In the genomic region with DNA sequence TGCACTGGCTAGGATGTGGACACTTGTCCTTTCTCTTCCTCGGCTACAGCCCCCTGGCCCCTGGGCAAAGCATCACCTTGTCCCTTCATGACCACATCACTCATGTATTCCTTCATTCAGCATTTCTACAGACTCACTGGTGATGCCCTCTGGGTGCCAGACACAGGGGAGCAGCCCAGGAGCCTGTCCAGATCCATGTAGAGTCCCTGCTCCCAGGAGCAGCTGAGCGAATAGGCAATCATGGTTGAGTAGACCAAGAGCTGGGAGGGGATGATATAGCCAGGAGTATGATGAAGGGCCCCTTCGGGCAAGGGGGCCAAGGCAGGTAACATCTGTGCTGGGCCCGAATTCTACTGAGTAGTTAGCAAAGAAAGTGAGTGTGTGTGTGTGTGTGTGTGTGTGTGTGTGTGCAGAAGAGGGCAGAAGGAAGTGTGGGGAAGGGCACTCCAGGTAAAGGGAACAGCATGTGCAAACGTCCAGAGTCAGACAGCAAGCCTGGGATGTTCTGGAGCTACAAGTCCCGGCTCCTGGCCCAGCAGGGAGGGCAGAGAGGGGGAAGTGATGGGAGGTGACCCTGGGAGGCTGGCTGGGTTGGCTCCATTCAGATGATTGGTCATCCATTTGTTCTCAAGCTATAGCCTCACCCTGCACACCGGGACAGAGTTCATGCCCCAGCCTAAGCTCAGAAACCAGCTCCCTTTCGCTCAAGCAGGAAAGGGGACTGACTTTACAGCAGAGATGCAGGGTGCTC, we compare ENCODE assay signal across 11 cellular contexts. TPM values are rescaled to one million over a fixed set of nuclear protein-coding genes. Genes with fewer than 3 reads are reported as not detected.
DNase-seq lines count a peak whose midpoint lies in the region; ATAC-seq, FAIRE-seq and TF ChIP-seq lines count a peak whose summit lies in the region.
"Had no signal": no experiment of that assay in that cellular context is flagged by ENCODE, and none has a peak within 500 bp of the region (broad histone marks: within the 10 kb centered on the region; RNA-seq: fewer than 3 reads in every experiment).

No MANE protein-coding gene starts in this region.

- H3K79me2 ChIP-seq in SU-DHL-6 (ENCODE audit: insufficient read depth, low read length) (no peaks in the 10 kb centered on the region), K562 (ENCODE audit: control insufficient read depth, insufficient read depth, low read length) (no peaks in the 10 kb centered on the region)

- in situ Hi-C loops in K562 (cut with MboI) = no loop called here

- H3K9me3 ChIP-seq in SU-DHL-6 (ENCODE audit: insufficient read depth, low read length) = no peaks in the 10 kb centered on the region
- H3K9me3 ChIP-seq in K562 (replicated peaks; ENCODE audit: control insufficient read depth, insufficient read depth, low read depth, low read length) = no peaks in the 10 kb centered on the region
- no peaks in the 10 kb centered on the region for H3K9me3 ChIP-seq in right atrium auricular region
- H3K9me3 ChIP-seq: thyroid gland had no signal

- H2AFZ ChIP-seq in SU-DHL-6 (ENCODE audit: low read depth, low read length, severe bottlenecking) (peak overlapping the region; percentile 93), K562 (ENCODE audit: low read depth, low read length) (peak overlapping the region; percentile 73; the same call in 1 of the 2 replicates)

- no peaks in the 10 kb centered on the region for H3K9me3 Mint-ChIP-seq in activated CD4-positive, alpha-beta T cell treated with anti-CD3 and anti-CD28 coated beads, Interleukin-2, amount 10 ng/mL, durations not matched to agents 24 days and 14 days

- H3K27me3 ChIP-seq in SU-DHL-6 (ENCODE audit: low read length) = no peaks in the 10 kb centered on the region
- H3K27me3 ChIP-seq in K562 (ENCODE audit: control insufficient read depth in 2 of 2, insufficient read depth in 2 of 2, low read length in 2 of 2) = no peaks in the 10 kb centered on the region; a peak in 3 of 5 replicates
- no peaks in the 10 kb centered on the region for H3K27me3 ChIP-seq in right atrium auricular region
- H3K27me3 ChIP-seq: thyroid gland had no signal

- no peaks in the 10 kb centered on the region for H3K27me3 Mint-ChIP-seq in activated CD4-positive, alpha-beta T cell treated with anti-CD3 and anti-CD28 coated beads, Interleukin-2, amount 10 ng/mL, durations not matched to agents 24 days and 14 days

- no peak for TF ChIP-seq CTCF in SU-DHL-6 (IDR thresholded peaks at IDR 0.05; ENCODE audit: insufficient read depth, low read length, poor library complexity, severe bottlenecking)
- no peak for TF ChIP-seq CTCF in K562 (IDR thresholded peaks at IDR 0.05 in 2 of 3, conservative IDR thresholded peaks at IDR 0.05 in 1 of 3; ENCODE audit: insufficient read depth in 2 of 3, low read depth in 1 of 3, low read length in 3 of 3)
- no peak for TF ChIP-seq CTCF in right atrium auricular region (IDR thresholded peaks at IDR 0.05)

- peaks cover 60% of the 10 kb centered on the region for H3K4me1 Mint-ChIP-seq in activated CD4-positive, alpha-beta T cell treated with anti-CD3 and anti-CD28 coated beads, Interleukin-2, amount 10 ng/mL, durations not matched to agents 24 days and 14 days

- ATAC-seq in K562 (no peak), left lobe of liver (no peak), GM19324 (IDR thresholded peaks at IDR 0.05; ENCODE audit: low FRiP score, unreplicated experiment) (no peak)

- H3K4me3 ChIP-seq in SU-DHL-6 (ENCODE audit: insufficient read depth, low read length, poor library complexity, severe bottlenecking) (peak overlapping the region; percentile 31), K562 (no peak overlapping the region), right atrium auricular region (no peak overlapping the region)
- H3K4me3 ChIP-seq: thyroid gland had no signal

- FAIRE-seq in K562 (lab: Jason Lieb, UNC) = no peak

- H3K36me3 Mint-ChIP-seq in activated CD4-positive, alpha-beta T cell treated with anti-CD3 and anti-CD28 coated beads, Interleukin-2, amount 10 ng/mL, durations not matched to agents 24 days and 14 days (ENCODE audit: low read depth) = peaks cover 53% of the 10 kb centered on the region

- peak overlapping the region; percentile 93 for H3K27ac Mint-ChIP-seq in activated CD4-positive, alpha-beta T cell treated with anti-CD3 and anti-CD28 coated beads, Interleukin-2, amount 10 ng/mL, durations not matched to agents 24 days and 14 days

- no peak for TF ChIP-seq POLR2A in K562 (conservative IDR thresholded peaks at IDR 0.05)

- POLR2A ChIA-PET in K562 (lab: Yijun Ruan, JAX) = interaction anchor here (0.5 to 0.7 kb wide), 4 partner anchors 15 to 468 kb away, joined by 3 to 5 read pairs (median 3); no protein-coding TSS in a partner anchor

- H3K27ac ChIP-seq in SU-DHL-6 (ENCODE audit: low read depth, low read length) = peak overlapping the region; percentile 72
- no peak overlapping the region for H3K27ac ChIP-seq in K562 (ENCODE audit: extremely low read depth, low read depth, low read length)
- H3K27ac ChIP-seq in right atrium auricular region = no peak overlapping the region
- H3K27ac ChIP-seq: thyroid gland had no signal

- H3K4me1 ChIP-seq in K562 (replicated peaks in 1 of 2; ENCODE audit: control insufficient read depth in 2 of 2, insufficient read depth in 2 of 2, low read length in 2 of 2) = peaks cover 17 to 38% of the 10 kb centered on the region in 2 experiments; a peak in 4 of 5 replicates
- H3K4me1 ChIP-seq in right atrium auricular region = peaks cover 0 to 11% of the 10 kb centered on the region in 2 donors
- H3K4me1 ChIP-seq: thyroid gland had no signal

- H3K9me2 ChIP-seq in SU-DHL-6 (replicated peaks; ENCODE audit: insufficient read depth, low read length) = no peaks in the 10 kb centered on the region

- CTCF ChIA-PET in K562 (lab: Yijun Ruan, JAX; ENCODE audit: low intra/inter-chr PET ratio) = no interaction called here

- H3K4me2 ChIP-seq in SU-DHL-6 (ENCODE audit: low read depth, low read length, poor library complexity, severe bottlenecking) (peak overlapping the region; percentile 64), K562 (ENCODE audit: insufficient read depth, low read length) (no peak overlapping the region)

- BruUV-seq in K562 (replicated peaks; lab: Mats Ljungman, UMichigan) = no TSS peak

- H4K20me1 ChIP-seq in SU-DHL-6 (ENCODE audit: low read depth, low read length) (no peaks in the 10 kb centered on the region), K562 (replicated peaks; ENCODE audit: control insufficient read depth, insufficient read depth, low read length) (no peaks in the 10 kb centered on the region)

- H3K4me3 Mint-ChIP-seq in activated CD4-positive, alpha-beta T cell treated with anti-CD3 and anti-CD28 coated beads, Interleukin-2, amount 10 ng/mL, durations not matched to agents 24 days and 14 days = peak overlapping the region; percentile 95

- WGBS in K562 (ENCODE audit: insufficient coverage, low coverage, missing lambda C conversion rate) = 32% methylated on average over 8 of the region's 8 CpGs

- no peak for TF ChIP-seq EP300 in K562 (IDR thresholded peaks at IDR 0.05; ENCODE audit: low read length)

- DNase-seq in activated CD4-positive, alpha-beta T cell treated with anti-CD3 and anti-CD28 coated beads, Interleukin-2, amount 10 ng/mL, durations not matched to agents 24 days and 14 days = peak; percentile 74
- DNase-seq in activated CD4-positive, alpha-beta T cell treated with anti-CD3 and anti-CD28 coated beads, Interleukin-2, amount 50 U/mL, for 4 hours = no peak
- DNase-seq in K562 (ENCODE audit: extremely low read depth in 1 of 4, low spot score in 3 of 4) (no peak), left lobe of liver (ENCODE audit: low spot score) (no peak), right atrium auricular region (ENCODE audit: low spot score) (no peak)
- peak; percentile 44 for DNase-seq in stimulated activated CD8-positive, alpha-beta memory T cell treated with anti-CD3 and anti-CD28 coated beads, Interleukin-4, amount 100 ng/mL, for 48 hours
- DNase-seq: NCI-H1092, T1000 had no signal

- H3F3A ChIP-seq in SU-DHL-6 (ENCODE audit: insufficient read depth) = peaks cover 11% of the 10 kb centered on the region

- H3K9ac ChIP-seq in SU-DHL-6 (ENCODE audit: low read length) = peak overlapping the region; percentile 52
- peak overlapping the region in 1 of 2 experiments; percentile 80; a peak in 1 of 4 replicates for H3K9ac ChIP-seq in K562 (ENCODE audit: insufficient read depth in 1 of 2, low read depth in 2 of 2, low read length in 2 of 2)

- H3K9me1 ChIP-seq in K562 (ENCODE audit: control insufficient read depth, insufficient read depth, low read length) = no peaks in the 10 kb centered on the region

- intact Hi-C loops in activated CD4-positive, alpha-beta T cell treated with anti-CD3 and anti-CD28 coated beads, Interleukin-2, amount 10 ng/mL, durations not matched to agents 24 days and 14 days (cut with micrococcal nuclease) = loop anchor here (1.0 kb wide), 1 partner anchor 40 kb away; no protein-coding TSS in a partner anchor
- intact Hi-C loops in K562 (cut with micrococcal nuclease) = no loop called here

- no peak for TF ChIP-seq RAD21 in K562 (CRISPR knock-in tag; conservative IDR thresholded peaks at IDR 0.05 in 1 of 2, IDR thresholded peaks at IDR 0.05 in 1 of 2)

- H3K36me3 ChIP-seq in SU-DHL-6 (ENCODE audit: low read length) (no peaks in the 10 kb centered on the region), K562 (ENCODE audit: control insufficient read depth, insufficient read depth, low read length) (no peaks in the 10 kb centered on the region), right atrium auricular region (no peaks in the 10 kb centered on the region)
- H3K36me3 ChIP-seq: thyroid gland had no signal

RNA-seq across cellular contexts. Expression of a gene that starts 21.0 kb away (rescaled TPM):
- 233 TPM in 2 replicates for total RNA-seq in activated CD4-positive, alpha-beta T cell treated with anti-CD3 and anti-CD28 coated beads, Interleukin-2, amount 10 ng/mL, durations not matched to agents 24 days and 14 days
- total RNA-seq in K562 (2011; cell fraction: chromatin; rRNA removed; ENCODE audit: low replicate concordance) = 17.5 and 44.3 TPM in 2 replicates
- 32.4 and 33.3 TPM in 2 replicates for total RNA-seq in K562 (2011; cell fraction: nucleolus; rRNA removed)
- 16.6 and 20.1 TPM in 2 replicates for total RNA-seq in K562 (2011; cell fraction: nucleoplasm; rRNA removed)
- total RNA-seq in K562 (2014; rRNA removed) (7.4 and 15.2 TPM in 2 replicates), K562 (2014; rRNA removed; fragmentation: Illumina TruSeq; extraction: Trizol) (4.4 and 5.1 TPM in 2 replicates), K562 (2015; rRNA removed; fragmentation: Illumina TruSeq; extraction: Trizol) (7.2 and 8.2 TPM in 2 replicates), K562 (2021) (19.5 and 20.8 TPM in 2 replicates), left lobe of liver (2.6 TPM), right atrium auricular region (1 to 10 TPM; 4.7 to 7.4 TPM)
- polyA plus RNA-seq in K562 (2011; rRNA removed) (5.6 and 14.8 TPM in 2 replicates), K562 (2014; fragmentation: Illumina TruSeq; extraction: Trizol) (9.5 and 12.5 TPM in 2 replicates), K562 (2014; fragmentation: Nextera tagmentation; extraction: Ambion mirVana) (1 to 10 TPM; 1.8 to 2.0 TPM), K562 (2014; rRNA removed) (10.8 and 11.1 TPM in 2 replicates)
- polyA plus RNA-seq in K562 (2011; cell fraction: cytosol; rRNA removed) = 8.3 and 11.4 TPM in 2 replicates
- polyA plus RNA-seq in K562 (2011; cell fraction: nucleus; rRNA removed) = 24.4 and 38.0 TPM in 2 replicates
- 11.3 and 21.5 TPM in 2 replicates for polyA plus RNA-seq in K562 (2012)
- polyA minus RNA-seq in K562 (2011; rRNA and poly(A)+ RNA removed) = 5.2 and 8.9 TPM in 2 replicates
- 7.1 and 15.0 TPM in 2 replicates for polyA minus RNA-seq in K562 (2011; cell fraction: cytosol; rRNA and poly(A)+ RNA removed)
- 12.5 and 24.8 TPM in 2 replicates for polyA minus RNA-seq in K562 (2011; cell fraction: nucleus; rRNA and poly(A)+ RNA removed)

RNA-seq across cellular contexts. Expression of a gene that starts 41.8 kb away (rescaled TPM):
- 35.9 and 37.3 TPM in 2 replicates for total RNA-seq in activated CD4-positive, alpha-beta T cell treated with anti-CD3 and anti-CD28 coated beads, Interleukin-2, amount 10 ng/mL, durations not matched to agents 24 days and 14 days
- total RNA-seq in K562 (2011; cell fraction: chromatin; rRNA removed; ENCODE audit: low replicate concordance) = 31.6 and 91.3 TPM in 2 replicates
- total RNA-seq in K562 (2011; cell fraction: nucleolus; rRNA removed) = 68.6 and 78.7 TPM in 2 replicates
- total RNA-seq in K562 (2011; cell fraction: nucleoplasm; rRNA removed) = 48.5 and 50.3 TPM in 2 replicates
- total RNA-seq in K562 (2014; rRNA removed) (9.0 and 16.5 TPM in 2 replicates), K562 (2014; rRNA removed; fragmentation: Illumina TruSeq; extraction: Trizol) (1.9 and 3.0 TPM in 2 replicates), K562 (2015; rRNA removed; fragmentation: Illumina TruSeq; extraction: Trizol) (7.4 and 9.0 TPM in 2 replicates), K562 (2021) (48.8 and 51.3 TPM in 2 replicates), left lobe of liver (2.0 TPM), right atrium auricular region (10 to 100 TPM; 17.2 to 18.6 TPM)
- polyA plus RNA-seq in K562 (2011; rRNA removed) (2.3 and 3.9 TPM in 2 replicates), K562 (2014; fragmentation: Illumina TruSeq; extraction: Trizol) (10.3 and 24.1 TPM in 2 replicates), K562 (2014; fragmentation: Nextera tagmentation; extraction: Ambion mirVana) (under 1 TPM; 0.42 to 0.46 TPM), K562 (2014; rRNA removed) (14.7 and 15.4 TPM in 2 replicates)
- 3.0 and 6.9 TPM in 2 replicates for polyA plus RNA-seq in K562 (2011; cell fraction: cytosol; rRNA removed)
- polyA plus RNA-seq in K562 (2011; cell fraction: nucleus; rRNA removed) = 15.1 and 27.9 TPM in 2 replicates
- polyA plus RNA-seq in K562 (2012) = 18.3 and 22.2 TPM in 2 replicates
- 2.8 and 4.0 TPM in 2 replicates for polyA minus RNA-seq in K562 (2011; rRNA and poly(A)+ RNA removed)
- 15.2 and 18.0 TPM in 2 replicates for polyA minus RNA-seq in K562 (2011; cell fraction: cytosol; rRNA and poly(A)+ RNA removed)
- polyA minus RNA-seq in K562 (2011; cell fraction: nucleus; rRNA and poly(A)+ RNA removed) = 19.2 and 21.4 TPM in 2 replicates

Comparison
In these comparisons a context has a peak if more than half of its experiments do, and no peak if none do; other contexts are left out.
1. DNase-seq: peak in activated CD4-positive, alpha-beta T cell treated with anti-CD3 and anti-CD28 coated beads, Interleukin-2, amount 10 ng/mL, durations not matched to agents 24 days and 14 days (single experiment) and stimulated activated CD8-positive, alpha-beta memory T cell treated with anti-CD3 and anti-CD28 coated beads, Interleukin-4, amount 100 ng/mL, for 48 hours (single experiment); none in activated CD4-positive, alpha-beta T cell treated with anti-CD3 and anti-CD28 coated beads, Interleukin-2, amount 50 U/mL, for 4 hours (0 of 2), K562 (0 of 4), left lobe of liver (single experiment) and right atrium auricular region (single experiment).